ENCODE assay signal across 16 cellular contexts in genomic region chr2:224417361-224417729, GRCh38. TPM values are rescaled to one million over a fixed set of nuclear protein-coding genes. Genes with fewer than 3 reads are reported as not detected.
DNase-seq lines count a peak whose midpoint lies in the region.
"Had no signal": no experiment of that assay in that cellular context is flagged by ENCODE, and none has a peak within 500 bp of the region (broad histone marks: within the 10 kb centered on the region; RNA-seq: fewer than 3 reads in every experiment).

No MANE protein-coding gene starts in this region.

- no peaks in the 10 kb centered on the region for H3K36me3 ChIP-seq in NT2/D1 (ENCODE audit: insufficient read depth, insufficient read length, low read length)

- H3K9me3 ChIP-seq in NT2/D1 (ENCODE audit: insufficient read depth, low read length): no peaks in the 10 kb centered on the region

- H3K4me1 Mint-ChIP-seq in activated T-cell treated with anti-CD3 and anti-CD28 coated beads, Interleukin-2, amount 50 U/mL, for 24 hours (ENCODE audit: low read depth): no peaks in the 10 kb centered on the region
- H3K4me1 Mint-ChIP-seq: CD4-positive, alpha-beta memory T cell had no signal

- H3K27me3 ChIP-seq in NT2/D1 (ENCODE audit: insufficient read depth, insufficient read length): no peaks in the 10 kb centered on the region

- no peak overlapping the region for H3K4me3 ChIP-seq in NT2/D1 (ENCODE audit: insufficient read length, low read depth)

- no peak overlapping the region for H3K4me3 Mint-ChIP-seq in activated T-cell treated with anti-CD3 and anti-CD28 coated beads, Interleukin-2, amount 50 U/mL, for 24 hours
- H3K4me3 Mint-ChIP-seq: CD4-positive, alpha-beta memory T cell; H9 had no signal

- no peaks in the 10 kb centered on the region for H3K36me3 Mint-ChIP-seq in activated T-cell treated with anti-CD3 and anti-CD28 coated beads, Interleukin-2, amount 50 U/mL, for 24 hours (ENCODE audit: low read depth)
- H3K36me3 Mint-ChIP-seq: CD4-positive, alpha-beta memory T cell had no signal

- H3K27ac Mint-ChIP-seq in activated T-cell treated with anti-CD3 and anti-CD28 coated beads, Interleukin-2, amount 50 U/mL, for 24 hours: no peak overlapping the region
- H3K27ac Mint-ChIP-seq: CD4-positive, alpha-beta memory T cell had no signal

- no peak overlapping the region for H3K9ac ChIP-seq in NT2/D1 (ENCODE audit: insufficient read length, low read depth)

- peaks cover 9% of the 10 kb centered on the region for H3K27me3 Mint-ChIP-seq in activated T-cell treated with anti-CD3 and anti-CD28 coated beads, Interleukin-2, amount 50 U/mL, for 24 hours

- DNase-seq in NT2/D1 (ENCODE audit: low read depth, low spot score): peak; percentile 15
- peak; percentile 92 for DNase-seq in dermis blood vessel endothelial cell
- DNase-seq in kidney tubule cell (ENCODE audit: low spot score): peak; percentile 25
- no peak for DNase-seq in AML-193 (lab: John Stamatoyannopoulos, UW)
- no peak for DNase-seq in NCI-H748 (lab: John Stamatoyannopoulos, UW; ENCODE audit: unreplicated experiment)
- no peak for DNase-seq in activated T-cell treated with anti-CD3 and anti-CD28 coated beads, Interleukin-2, amount 50 U/mL, for 24 hours
- DNase-seq in activated T-cell treated with anti-CD3 and anti-CD28 coated beads for 4 hours: no peak
- DNase-seq: CD4-positive, alpha-beta memory T cell; DMS79; H9; NCI-H1105 treated with DMSO at 0.1 percent for 48 hours; NCI-H187 treated with DMSO at 0.1 percent for 48 hours; NCI-H526 treated with DMSO at 0.1 percent for 48 hours; RPMI8226; SIG-M5 had no signal

- no peaks in the 10 kb centered on the region for H3K4me1 ChIP-seq in NT2/D1 (ENCODE audit: insufficient read depth, insufficient read length)

- peaks cover 3% of the 10 kb centered on the region for H3K9me3 Mint-ChIP-seq in activated T-cell treated with anti-CD3 and anti-CD28 coated beads, Interleukin-2, amount 50 U/mL, for 24 hours

RNA-seq across cellular contexts. Expression of gene FAM124B, which starts 15.4 kb away (rescaled TPM):
- 139 and 228 TPM in 2 replicates for total RNA-seq in dermis blood vessel endothelial cell
- total RNA-seq: OCI-LY7 had no signal

Comparison
In these comparisons a context has a peak if more than half of its experiments do, and no peak if none do; other contexts are left out.
1. DNase-seq: peak in NT2/D1 (single experiment), dermis blood vessel endothelial cell (single experiment) and kidney tubule cell (single experiment); none in AML-193 (0 of 2), NCI-H748 (single experiment), activated T-cell treated with anti-CD3 and anti-CD28 coated beads, Interleukin-2, amount 50 U/mL, for 24 hours (single experiment) and activated T-cell treated with anti-CD3 and anti-CD28 coated beads for 4 hours (single experiment).